ENCODE assay signal across 7 cellular contexts in genomic region chr7:151085329-151085690, GRCh38. TPM values are rescaled to one million over a fixed set of nuclear protein-coding genes. Genes with fewer than 3 reads are reported as not detected.
DNase-seq lines count a peak whose midpoint lies in the region; ATAC-seq lines count a peak whose summit lies in the region.

No MANE protein-coding gene starts in this region.

- H3K9ac ChIP-seq in HUES6 (ENCODE audit: low read length) (no peak overlapping the region), iPS-20b (ENCODE audit: low read depth, low read length) (peak overlapping the region; percentile 45; the same call in 1 of the 2 replicates)

- H3K4me3 Mint-ChIP-seq in activated T-helper 17 cell treated with anti-CD3 and anti-CD28 coated beads, Interleukin-2, amount 50 U/mL, for 72 hours: peak overlapping the region; percentile 94
- peak overlapping the region; percentile 88 to 89 for H3K4me3 Mint-ChIP-seq in stimulated activated naive B cell treated with anti-CD40 and anti-IgM and Interleukin-4, amounts not matched to agents 10 μg/mL and 1 μg/mL and 100 μg/mL, for 72 hours

- no peak for DNase-seq in stimulated activated naive B cell treated with anti-CD40 and anti-IgM and Interleukin-4, amounts not matched to agents 10 μg/mL and 1 μg/mL and 100 μg/mL, for 72 hours
- no peak for DNase-seq in cerebellum (ENCODE audit: low spot score)
- no peak for DNase-seq in central memory CD4-positive, alpha-beta T cell
- DNase-seq in H4 (ENCODE audit: low spot score): no peak

- no peaks in the 10 kb centered on the region for H3K9me3 Mint-ChIP-seq in activated T-helper 17 cell treated with anti-CD3 and anti-CD28 coated beads, Interleukin-2, amount 50 U/mL, for 72 hours
- H3K9me3 Mint-ChIP-seq in stimulated activated naive B cell treated with anti-CD40 and anti-IgM and Interleukin-4, amounts not matched to agents 10 μg/mL and 1 μg/mL and 100 μg/mL, for 72 hours: no peaks in the 10 kb centered on the region

- ATAC-seq in activated T-helper 17 cell treated with anti-CD3 and anti-CD28 coated beads, Interleukin-2, amount 50 U/mL, for 72 hours (replicated peaks): no peak
- ATAC-seq in stimulated activated naive B cell treated with anti-CD40 and anti-IgM and Interleukin-4, amounts not matched to agents 10 μg/mL and 1 μg/mL and 100 μg/mL, for 72 hours (replicated peaks): no peak

- no peaks in the 10 kb centered on the region for H3K36me3 ChIP-seq in HUES6 (ENCODE audit: control insufficient read depth, insufficient read depth, low read length)
- no peaks in the 10 kb centered on the region for H3K36me3 ChIP-seq in iPS-20b (ENCODE audit: insufficient read depth, low read depth, low read length)

- H3K4me1 ChIP-seq in HUES6 (ENCODE audit: control insufficient read depth, insufficient read depth, low read length): peaks cover 57% of the 10 kb centered on the region
- H3K4me1 ChIP-seq in iPS-20b (ENCODE audit: insufficient read depth, low read length): peaks cover 26% of the 10 kb centered on the region

- H3K27me3 Mint-ChIP-seq in activated T-helper 17 cell treated with anti-CD3 and anti-CD28 coated beads, Interleukin-2, amount 50 U/mL, for 72 hours: no peaks in the 10 kb centered on the region
- peaks cover 28 to 46% of the 10 kb centered on the region in 2 donors for H3K27me3 Mint-ChIP-seq in stimulated activated naive B cell treated with anti-CD40 and anti-IgM and Interleukin-4, amounts not matched to agents 10 μg/mL and 1 μg/mL and 100 μg/mL, for 72 hours

- H3K4me3 ChIP-seq in HUES6 (ENCODE audit: low read depth, low read length) (peak overlapping the region; percentile 74), iPS-20b (ENCODE audit: low read length) (peak overlapping the region; percentile 83)

- H3K27ac ChIP-seq in HUES6 (ENCODE audit: low read depth, low read length) (no peak overlapping the region), iPS-20b (ENCODE audit: low read length) (no peak overlapping the region)

- peak overlapping the region; percentile 10 for H3K27ac Mint-ChIP-seq in activated T-helper 17 cell treated with anti-CD3 and anti-CD28 coated beads, Interleukin-2, amount 50 U/mL, for 72 hours
- no peak overlapping the region for H3K27ac Mint-ChIP-seq in stimulated activated naive B cell treated with anti-CD40 and anti-IgM and Interleukin-4, amounts not matched to agents 10 μg/mL and 1 μg/mL and 100 μg/mL, for 72 hours

- H3K9me3 ChIP-seq in HUES6 (ENCODE audit: control insufficient read depth, insufficient read depth, low read depth, low read length) (no peaks in the 10 kb centered on the region), iPS-20b (ENCODE audit: insufficient read depth, low read depth, low read length) (no peaks in the 10 kb centered on the region)

- H3K4me1 Mint-ChIP-seq in activated T-helper 17 cell treated with anti-CD3 and anti-CD28 coated beads, Interleukin-2, amount 50 U/mL, for 72 hours: peaks cover 15% of the 10 kb centered on the region
- H3K4me1 Mint-ChIP-seq in stimulated activated naive B cell treated with anti-CD40 and anti-IgM and Interleukin-4, amounts not matched to agents 10 μg/mL and 1 μg/mL and 100 μg/mL, for 72 hours: peaks cover 40 to 59% of the 10 kb centered on the region in 2 donors

- H3K27me3 ChIP-seq in HUES6 (ENCODE audit: control insufficient read depth, insufficient read depth, low read length) (peaks cover 36% of the 10 kb centered on the region), iPS-20b (ENCODE audit: insufficient read depth, low read length) (peaks cover 52% of the 10 kb centered on the region)

- peaks cover 29% of the 10 kb centered on the region for H3K36me3 Mint-ChIP-seq in activated T-helper 17 cell treated with anti-CD3 and anti-CD28 coated beads, Interleukin-2, amount 50 U/mL, for 72 hours (ENCODE audit: low read depth)
- peaks cover under 1 to 13% of the 10 kb centered on the region in 2 donors for H3K36me3 Mint-ChIP-seq in stimulated activated naive B cell treated with anti-CD40 and anti-IgM and Interleukin-4, amounts not matched to agents 10 μg/mL and 1 μg/mL and 100 μg/mL, for 72 hours

RNA-seq across cellular contexts. Expression of gene AGAP3, which starts 1.0 kb away (rescaled TPM):
- total RNA-seq in activated T-helper 17 cell treated with anti-CD3 and anti-CD28 coated beads, Interleukin-2, amount 50 U/mL, for 72 hours: 10 to 100 TPM; 45.0 to 58.6 TPM
- total RNA-seq in cerebellum: 69.8 TPM
- total RNA-seq in H4 (2014; rRNA removed; shearing (Covaris generic)): 26.1 and 36.6 TPM in 2 replicates

RNA-seq across cellular contexts. Expression of gene TMUB1, which starts 2.0 kb away (rescaled TPM):
- total RNA-seq in activated T-helper 17 cell treated with anti-CD3 and anti-CD28 coated beads, Interleukin-2, amount 50 U/mL, for 72 hours: 10 to 100 TPM; 72.7 to 78.4 TPM
- 7.6 TPM for total RNA-seq in cerebellum
- total RNA-seq in H4 (2014; rRNA removed; shearing (Covaris generic)): 37.1 and 37.3 TPM in 2 replicates

RNA-seq across cellular contexts. Expression of gene FASTK, which starts 4.7 kb away (rescaled TPM):
- total RNA-seq in activated T-helper 17 cell treated with anti-CD3 and anti-CD28 coated beads, Interleukin-2, amount 50 U/mL, for 72 hours: 10 to 100 TPM; 63.3 to 71.1 TPM
- 26.5 TPM for total RNA-seq in cerebellum
- total RNA-seq in H4 (2014; rRNA removed; shearing (Covaris generic)): 70.0 and 100 TPM in 2 replicates

RNA-seq across cellular contexts. Expression of gene SLC4A2, which starts 25.9 kb away (rescaled TPM):
- total RNA-seq in activated T-helper 17 cell treated with anti-CD3 and anti-CD28 coated beads, Interleukin-2, amount 50 U/mL, for 72 hours: 100 to 1,000 TPM; 114 to 135 TPM
- 15.8 TPM for total RNA-seq in cerebellum
- total RNA-seq in H4 (2014; rRNA removed; shearing (Covaris generic)): 61.6 and 82.9 TPM in 2 replicates

RNA-seq across cellular contexts. Expression of gene CDK5, which starts 27.6 kb away (rescaled TPM):
- total RNA-seq in activated T-helper 17 cell treated with anti-CD3 and anti-CD28 coated beads, Interleukin-2, amount 50 U/mL, for 72 hours: 10 to 100 TPM in 1 of 2 donors, 1 to 10 TPM in 1; 9.0 to 23.4 TPM
- total RNA-seq in cerebellum: 21.6 TPM
- total RNA-seq in H4 (2014; rRNA removed; shearing (Covaris generic)): 43.8 and 46.0 TPM in 2 replicates
